18 cellular contexts compared by ENCODE assay signal in the genomic region with DNA sequence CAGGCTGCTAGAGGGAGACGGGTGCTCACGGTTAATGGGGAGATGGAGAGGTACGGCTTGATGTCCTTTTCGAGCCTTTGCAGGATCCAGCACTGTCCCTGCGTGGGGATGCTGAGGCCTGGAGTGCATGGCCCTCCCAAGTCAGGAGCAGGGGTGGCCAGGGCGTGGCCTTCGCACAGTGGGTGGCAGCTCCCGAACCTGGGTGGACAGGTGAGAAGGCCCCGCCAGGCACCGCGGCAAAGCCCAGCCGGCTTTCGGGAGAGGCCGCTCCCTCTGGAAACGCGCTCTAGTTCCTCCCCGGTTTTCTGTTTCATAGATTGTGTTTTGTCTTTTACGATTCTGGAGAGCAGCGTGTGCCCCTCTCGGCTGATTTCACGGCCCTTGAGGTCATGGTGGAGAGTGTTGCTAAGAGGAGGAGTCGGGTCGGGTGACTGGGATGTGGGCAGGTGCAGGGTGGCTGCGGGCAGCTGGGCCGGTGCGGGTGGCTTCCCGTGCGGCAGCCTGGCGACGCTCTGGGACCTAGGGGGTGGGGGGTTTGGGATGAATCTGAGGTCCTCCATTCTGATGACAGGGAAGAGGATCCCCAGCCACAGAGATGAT.
"Had no signal": no experiment of that assay in that cellular context is flagged by ENCODE, and none has a peak within 500 bp of the region (broad histone marks: within the 10 kb centered on the region; RNA-seq: fewer than 3 reads in every experiment).

No MANE protein-coding gene starts in this region.

- H3K4me2 ChIP-seq: smooth muscle cell had no signal

- H3K27me3 Mint-ChIP-seq: brain, type B pancreatic cell had no signal

- H3K4me3 ChIP-seq: gastrocnemius medialis, heart left ventricle, right lobe of liver, smooth muscle cell, testis had no signal

- H3K27ac ChIP-seq: gastrocnemius medialis, heart left ventricle, parathyroid adenoma, right lobe of liver, testis, WERI-Rb-1 had no signal

- H3K4me1 ChIP-seq: gastrocnemius medialis, heart left ventricle, parathyroid adenoma, right lobe of liver, testis had no signal

- H3K9ac ChIP-seq: parathyroid adenoma had no signal

- H3K27me3 ChIP-seq: gastrocnemius medialis, heart left ventricle, right lobe of liver, testis had no signal

- H3K9me3 ChIP-seq: gastrocnemius medialis, heart left ventricle, right lobe of liver, testis had no signal

- FAIRE-seq: kidney had no signal

- ATAC-seq: esophagus mucosa, gastrocnemius medialis, heart left ventricle, left lobe of liver, right lobe of liver had no signal

- DNase-seq: activated CD4-positive, alpha-beta T cell treated with anti-CD3 and anti-CD28 coated beads for 1 hour; activated naive CD4-positive, alpha-beta T cell treated with Interleukin-2 at 50 U/mL for 16 hours; cortex of kidney; gastrocnemius medialis; kidney; mammary epithelial cell; right lobe of liver; stimulated activated CD4-positive, alpha-beta T cell treated with anti-CD3 and anti-CD28 coated beads, Interleukin-4, amount 100 ng/mL, for 1 hour; T-helper 2 cell; testis; WERI-Rb-1 had no signal

- H3K27ac Mint-ChIP-seq: type B pancreatic cell had no signal

- H2AFZ ChIP-seq: parathyroid adenoma had no signal

- H3K9me3 Mint-ChIP-seq: brain, type B pancreatic cell had no signal

- H3K4me3 Mint-ChIP-seq: brain, type B pancreatic cell had no signal
